8 cellular contexts compared by ENCODE assay signal in the genomic region with DNA sequence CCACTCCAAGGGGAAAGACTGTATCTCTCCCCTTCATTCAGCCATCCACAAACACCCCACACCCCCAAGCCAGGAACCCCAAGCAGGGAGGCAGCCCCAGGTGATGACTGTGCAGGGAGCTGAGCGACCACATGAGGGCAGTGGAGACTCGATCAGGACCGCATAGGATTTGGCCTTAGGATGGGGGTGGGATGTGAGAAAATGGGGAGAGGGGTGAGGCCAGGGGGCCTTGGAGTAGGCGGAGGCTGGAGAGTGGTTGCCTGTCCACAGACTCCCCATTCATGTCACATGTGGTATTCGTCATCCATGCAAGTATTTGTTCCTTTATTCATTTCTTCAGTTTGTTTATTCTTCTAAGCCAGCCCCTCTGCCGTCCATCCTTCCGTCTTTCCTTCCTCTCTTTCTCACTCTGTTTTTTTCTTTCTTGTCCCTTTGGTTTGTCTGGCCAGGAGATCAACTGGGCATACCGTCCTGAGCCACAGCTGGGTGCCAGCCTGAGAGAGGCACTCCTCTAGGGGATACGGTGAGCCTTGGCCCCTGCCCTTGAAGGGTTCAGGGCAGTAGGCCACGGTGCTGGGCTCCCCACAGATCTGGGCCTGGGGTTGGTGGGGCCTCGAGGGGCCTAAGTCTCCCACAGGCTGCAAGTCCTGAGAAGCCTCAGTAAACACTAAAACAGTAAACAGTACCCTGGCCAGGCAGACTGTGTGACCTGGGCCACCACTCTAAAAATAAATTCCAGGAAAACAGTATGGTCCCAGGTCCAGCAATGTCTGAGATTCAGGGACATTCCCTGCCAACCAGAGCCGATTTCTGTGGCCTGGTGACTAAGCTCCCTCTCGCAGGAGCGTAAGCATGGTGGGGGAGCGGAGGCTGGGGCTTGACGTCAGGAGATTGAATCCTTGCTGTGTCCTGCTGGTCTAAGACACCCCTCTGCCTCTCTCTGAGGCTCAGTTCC. TPM values are rescaled to one million over a fixed set of nuclear protein-coding genes. Genes with fewer than 3 reads are reported as not detected.
A peak's percentile ranks its signal among the peaks of the same experiment; 100 is the strongest.
DNase-seq lines count a peak whose midpoint lies in the region; ATAC-seq and TF ChIP-seq lines count a peak whose summit lies in the region.

No MANE protein-coding gene starts in this region.

- H3K4me3 ChIP-seq in fibroblast of villous mesenchyme (ENCODE audit: low read depth, low read length), result no peak overlapping the region

- DNase-seq in AG08395 (ENCODE audit: low spot score) (peak; percentile 78), NCI-H2227 treated with DMSO at 0.1 percent for 48 hours (lab: John Stamatoyannopoulos, UW) (peak; percentile 32), fibroblast of villous mesenchyme (ENCODE audit: low read depth) (peak; percentile 56), nucleus accumbens (lab: John Stamatoyannopoulos, UW) (peak in 35 of 56 donors; percentile 5 to 74 (median 34)), T-helper 9 cell (no peak)
- DNase-seq in activated T-cell treated with anti-CD3 and anti-CD28 coated beads, Interleukin-2, amount 50 U/mL, for 1 hour, result peak; percentile 36

- TF ChIP-seq CTCF in GM12874 (IDR thresholded peaks at IDR 0.05; ENCODE audit: insufficient read depth, low read depth, low read length), result peak; percentile 87
- TF ChIP-seq CTCF in fibroblast of villous mesenchyme (IDR thresholded peaks at IDR 0.05; ENCODE audit: insufficient read depth, low read depth, low read length), result peak; percentile 87

- ATAC-seq in HG03565 (IDR thresholded peaks at IDR 0.05; ENCODE audit: unreplicated experiment), result no peak

RNA-seq across cellular contexts. Expression of a gene that starts 2.5 kb away (rescaled TPM):
- total RNA-seq in fibroblast of villous mesenchyme, result 12.5 and 13.9 TPM in 2 replicates

RNA-seq across cellular contexts. Expression of a gene that starts 31.2 kb away (rescaled TPM):
- 0.43 and 0.64 TPM in 2 replicates for total RNA-seq in fibroblast of villous mesenchyme
